ENCODE assay signal across 12 cellular contexts in genomic region chr10:119284679-119285096, GRCh38.
DNase-seq lines count a peak whose midpoint lies in the region; ATAC-seq and TF ChIP-seq lines count a peak whose summit lies in the region.
"Had no signal": no experiment of that assay in that cellular context is flagged by ENCODE, and none has a peak within 500 bp of the region (broad histone marks: within the 10 kb centered on the region; RNA-seq: fewer than 3 reads in every experiment).

No MANE protein-coding gene starts in this region.

- H4K20me1 ChIP-seq in Loucy (ENCODE audit: insufficient read depth, low read length, poor library complexity, severe bottlenecking): no peaks in the 10 kb centered on the region

- H3K4me3 ChIP-seq in Loucy (ENCODE audit: low read length, poor library complexity, severe bottlenecking): no peak overlapping the region
- H3K4me3 ChIP-seq: SK-N-MC had no signal

- no peaks in the 10 kb centered on the region for H3K27me3 Mint-ChIP-seq in activated naive CD8-positive, alpha-beta T cell

- H3K27me3 ChIP-seq in Loucy (ENCODE audit: insufficient read depth, low read length, poor library complexity, severe bottlenecking): no peaks in the 10 kb centered on the region

- no peaks in the 10 kb centered on the region for H3K36me3 ChIP-seq in Loucy (ENCODE audit: insufficient read depth, low read length)

- no peaks in the 10 kb centered on the region for H3K9me2 ChIP-seq in Loucy (replicated peaks; ENCODE audit: low read depth, low read length)

- H3K4me1 ChIP-seq in Loucy (ENCODE audit: insufficient read depth, low read length, poor library complexity, severe bottlenecking): peaks cover 69% of the 10 kb centered on the region

- no peaks in the 10 kb centered on the region for H3K9me3 Mint-ChIP-seq in activated naive CD8-positive, alpha-beta T cell (ENCODE audit: low read depth)

- H3K9me3 ChIP-seq in Loucy (ENCODE audit: insufficient read depth, low read depth, low read length): no peaks in the 10 kb centered on the region

- peaks cover 73% of the 10 kb centered on the region for H3K4me1 Mint-ChIP-seq in activated naive CD8-positive, alpha-beta T cell (ENCODE audit: low read depth)

- ATAC-seq in left lobe of liver (peak; percentile 72), HG03196 (IDR thresholded peaks at IDR 0.05; ENCODE audit: unreplicated experiment) (no peak), GM21737 (IDR thresholded peaks at IDR 0.05; ENCODE audit: unreplicated experiment) (no peak)
- peak; percentile 6 for ATAC-seq in stimulated activated naive CD8-positive, alpha-beta T cell treated with anti-CD3 and anti-CD28 coated beads, Interleukin-15, Interleukin-2, amounts not matched to agents 100 U/mL and 50 U/mL, for 24 hours

- intact Hi-C loops in posterior vena cava (cut with DNase I): no loop called here

- peak overlapping the region; percentile 86 for H3K27ac Mint-ChIP-seq in activated naive CD8-positive, alpha-beta T cell

- DNase-seq in left lobe of liver (ENCODE audit: low spot score): peak; percentile 87
- no peak for DNase-seq in stimulated activated naive CD8-positive, alpha-beta T cell treated with anti-CD3 and anti-CD28 coated beads, Interleukin-15, Interleukin-2, amounts not matched to agents 100 U/mL and 50 U/mL, for 24 hours
- no peak for DNase-seq in posterior vena cava (ENCODE audit: low spot score)
- no peak for DNase-seq in stimulated activated naive CD4-positive, alpha-beta T cell (lab: John Stamatoyannopoulos, UW)
- DNase-seq: activated CD4-positive, alpha-beta T cell treated with anti-CD3 and anti-CD28 coated beads, Interleukin-2, amount 50 U/mL, for 48 hours; NCI-H1436 treated with DMSO at 0.1 percent for 48 hours; stimulated activated CD4-positive, alpha-beta T cell treated with anti-CD3 and anti-CD28 coated beads, Interleukin-15, amount 100 ng/mL, for 24 hours had no signal

- peak overlapping the region; percentile 57 for H3K4me2 ChIP-seq in Loucy (ENCODE audit: low read depth, low read length, poor library complexity, severe bottlenecking)

- TF ChIP-seq CTCF in Loucy (conservative IDR thresholded peaks at IDR 0.05; ENCODE audit: low read length): no peak

- H3K36me3 Mint-ChIP-seq in activated naive CD8-positive, alpha-beta T cell: peaks cover 2% of the 10 kb centered on the region

- no peak overlapping the region for H2AFZ ChIP-seq in Loucy (ENCODE audit: low read length)

- H3K79me2 ChIP-seq in Loucy (ENCODE audit: insufficient read depth, low read length): peaks cover 19% of the 10 kb centered on the region; the same call in 1 of the 2 replicates

- H3K9ac ChIP-seq in Loucy (ENCODE audit: low read depth, low read length, poor library complexity, severe bottlenecking): no peak overlapping the region

- peak overlapping the region; percentile 68 for H3K4me3 Mint-ChIP-seq in activated naive CD8-positive, alpha-beta T cell

- no peaks in the 10 kb centered on the region for H3F3A ChIP-seq in Loucy (ENCODE audit: low read depth)

Comparison
In these comparisons a context has a peak if more than half of its experiments do, and no peak if none do; other contexts are left out.
1. ATAC-seq: peak in left lobe of liver (single experiment) and stimulated activated naive CD8-positive, alpha-beta T cell treated with anti-CD3 and anti-CD28 coated beads, Interleukin-15, Interleukin-2, amounts not matched to agents 100 U/mL and 50 U/mL, for 24 hours (single experiment); none in HG03196 (single experiment) and GM21737 (single experiment).